ENCODE assay signal across 2 cellular contexts in genomic region chr20:25750220-25750764, GRCh38.
TF ChIP-seq lines count a peak whose summit lies in the region.

No MANE protein-coding gene starts in this region.

TF ChIP-seq in SK-N-SH, 30 proteins besides CTCF, POLR2A, EP300 and RAD21 (continued from another document):
- TF ChIP-seq USF2 (IDR thresholded peaks at IDR 0.05; ENCODE audit: borderline replicate concordance, low read depth, low read length): no peak
- TF ChIP-seq MAX (IDR thresholded peaks at IDR 0.05; ENCODE audit: low read depth): no peak

TF ChIP-seq in SK-N-SH treated with all-trans-retinoic acid at 6 μM for 48 hours, 23 proteins besides CTCF, POLR2A, EP300 and RAD21 (continued from another document):
- TF ChIP-seq TOX (CRISPR knock-in tag; IDR thresholded peaks at IDR 0.05; ENCODE audit: borderline replicate concordance) (no peak), CREB5 (CRISPR knock-in tag; IDR thresholded peaks at IDR 0.05; ENCODE audit: low read depth) (no peak), TCF4 (CRISPR knock-in tag; IDR thresholded peaks at IDR 0.05; ENCODE audit: borderline replicate concordance) (no peak), ARNTL (CRISPR knock-in tag; IDR thresholded peaks at IDR 0.05; ENCODE audit: borderline replicate concordance, low read depth) (no peak), POU6F1 (CRISPR knock-in tag; IDR thresholded peaks at IDR 0.05; ENCODE audit: borderline replicate concordance, low read depth) (no peak), PATZ1 (CRISPR knock-in tag; IDR thresholded peaks at IDR 0.05; ENCODE audit: borderline replicate concordance) (no peak), CSRNP3 (CRISPR knock-in tag; IDR thresholded peaks at IDR 0.05) (no peak), PPARA (CRISPR knock-in tag; IDR thresholded peaks at IDR 0.05; ENCODE audit: borderline replicate concordance) (no peak), SNAI2 (CRISPR knock-in tag; IDR thresholded peaks at IDR 0.05) (no peak), ZFP30 (CRISPR knock-in tag; IDR thresholded peaks at IDR 0.05) (no peak), ZNF8 (CRISPR knock-in tag; IDR thresholded peaks at IDR 0.05) (no peak), ESRRG (CRISPR knock-in tag; IDR thresholded peaks at IDR 0.05) (no peak), CSDC2 (CRISPR knock-in tag; IDR thresholded peaks at IDR 0.05) (no peak), RARB (CRISPR knock-in tag; IDR thresholded peaks at IDR 0.05) (no peak), ZNF565 (CRISPR knock-in tag; conservative IDR thresholded peaks at IDR 0.05; ENCODE audit: low read depth) (no peak), ISL1 (CRISPR knock-in tag; IDR thresholded peaks at IDR 0.05) (no peak)
